7 cellular contexts compared by ENCODE assay signal in the genomic region with DNA sequence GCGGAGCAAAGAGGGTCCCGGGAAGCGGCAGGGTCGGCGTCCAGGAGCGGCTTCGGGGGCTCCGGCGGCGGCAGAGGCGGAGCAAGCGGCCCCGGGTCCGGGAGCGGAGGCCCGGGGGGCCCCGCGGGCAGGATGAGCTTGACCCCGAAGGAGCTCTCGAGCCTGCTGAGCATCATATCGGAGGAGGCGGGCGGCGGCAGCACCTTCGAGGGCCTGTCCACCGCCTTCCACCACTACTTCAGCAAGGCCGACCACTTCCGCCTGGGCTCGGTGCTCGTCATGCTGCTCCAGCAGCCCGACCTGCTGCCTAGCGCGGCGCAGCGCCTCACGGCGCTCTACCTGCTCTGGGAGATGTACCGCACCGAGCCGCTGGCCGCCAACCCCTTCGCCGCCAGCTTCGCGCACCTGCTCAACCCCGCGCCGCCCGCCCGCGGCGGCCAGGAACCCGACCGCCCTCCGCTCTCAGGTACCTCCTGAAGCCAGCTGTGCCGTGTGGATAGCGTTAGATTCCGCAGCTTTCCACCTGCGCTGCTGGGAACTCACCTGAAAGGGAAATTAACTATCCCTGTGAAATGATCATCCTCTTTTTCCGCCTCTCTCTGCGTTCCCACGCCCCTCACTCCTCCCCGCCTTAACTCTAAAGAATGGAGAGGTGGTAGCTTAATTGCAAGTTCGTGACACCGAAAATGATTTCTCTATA. TPM values are rescaled to one million over a fixed set of nuclear protein-coding genes. Genes with fewer than 3 reads are reported as not detected.
DNase-seq lines count a peak whose midpoint lies in the region; ATAC-seq and TF ChIP-seq lines count a peak whose summit lies in the region.

No MANE protein-coding gene starts in this region.

- no peak for TF ChIP-seq CTCF in right lobe of liver (IDR thresholded peaks at IDR 0.05)

- H3K9me3 ChIP-seq in right lobe of liver: no peaks in the 10 kb centered on the region

- intact Hi-C loops in right lobe of liver (cut with DNase I): no loop called here

- DNase-seq in NCI-H128 (lab: John Stamatoyannopoulos, UW; ENCODE audit: unreplicated experiment) (peak; percentile 37), right lobe of liver (peak; percentile 73 to 80 (median 76))
- peak; percentile 48 to 76 (median 61) for DNase-seq in activated CD4-positive, CD25-positive, alpha-beta regulatory T cell (lab: John Stamatoyannopoulos, UW)
- DNase-seq in stimulated activated CD4-positive, alpha-beta T cell treated with anti-CD3 and anti-CD28 coated beads, TNF-alpha, amount 100 ng/mL, for 24 hours (ENCODE audit: low read depth in 3 of 3): peak; percentile 39 to 66 (median 51)

- H3K27ac ChIP-seq in cingulate gyrus (ENCODE audit: low read depth, low read length) (peak overlapping the region; percentile 77), right lobe of liver (peak overlapping the region; percentile 88 to 94 (median 93))

- no peaks in the 10 kb centered on the region for H3K27me3 ChIP-seq in right lobe of liver

- ATAC-seq in GM18498 (IDR thresholded peaks at IDR 0.05; ENCODE audit: unreplicated experiment) (peak; percentile 66), HG02571 (IDR thresholded peaks at IDR 0.05; ENCODE audit: unreplicated experiment) (peak; percentile 48), right lobe of liver (peak; percentile 47 to 73 (median 68))

- peak overlapping the region; percentile 95 to 100 (median 100) for H3K4me3 ChIP-seq in right lobe of liver

- H3K36me3 ChIP-seq in right lobe of liver: no peaks in the 10 kb centered on the region

- peaks cover 0 to 21% (median 4%) of the 10 kb centered on the region in 4 donors for H3K4me1 ChIP-seq in right lobe of liver

- WGBS in right lobe of liver (ENCODE audit: insufficient coverage, low coverage, low lambda C conversion rate, missing lambda C conversion rate): 0% methylated on average over 10 of the region's 65 CpGs

- TF ChIP-seq POLR2A in right lobe of liver (IDR thresholded peaks at IDR 0.05): no peak

RNA-seq across cellular contexts. Expression of a gene that starts 0.5 kb away (rescaled TPM):
- 10 to 100 TPM; 17.0 to 28.5 (median 21.5) TPM for total RNA-seq in right lobe of liver

RNA-seq across cellular contexts. Expression of a gene that starts 55.3 kb away (rescaled TPM):
- 10 to 100 TPM; 20.3 to 45.4 (median 32.2) TPM for total RNA-seq in right lobe of liver

Comparison
In these comparisons a context has a peak if more than half of its experiments do, and no peak if none do; other contexts are left out.
1. Peak in every context shown above with its lines: DNase-seq, ATAC-seq, H3K4me3 ChIP-seq and H3K27ac ChIP-seq.